Comparison of ENCODE assay signal across 1 cellular context in genomic region chr18:11947214-11948119, GRCh38.
A peak's percentile ranks its signal among the peaks of the same experiment; 100 is the strongest.
TF ChIP-seq lines count a peak whose summit lies in the region.

No MANE protein-coding gene starts in this region.

TF ChIP-seq in liver, 16 proteins besides CTCF, POLR2A, EP300 and RAD21 (continued from another document):
- TF ChIP-seq REST (IDR thresholded peaks at IDR 0.05) (peak; percentile 64), FOXA1 (IDR thresholded peaks at IDR 0.05) (peak; percentile 65)
